Comparison of ENCODE assay signal across 8 cellular contexts in genomic region chr16:56603589-56603988, GRCh38. TPM values are rescaled to one million over a fixed set of nuclear protein-coding genes. Genes with fewer than 3 reads are reported as not detected.
DNase-seq lines count a peak whose midpoint lies in the region; ATAC-seq and TF ChIP-seq lines count a peak whose summit lies in the region.

No MANE protein-coding gene starts in this region.

- no peak overlapping the region for H3K4me3 Mint-ChIP-seq in CD14-positive monocyte

- H3K4me1 ChIP-seq in GM23248 (ENCODE audit: insufficient read depth) (peaks cover 28% of the 10 kb centered on the region), RWPE2 (ENCODE audit: insufficient read depth, poor library complexity, severe bottlenecking) (peaks cover 24% of the 10 kb centered on the region), stomach (peaks cover 14 to 24% (median 20%) of the 10 kb centered on the region in 4 donors)

- no peaks in the 10 kb centered on the region for H4K20me1 ChIP-seq in GM23248 (ENCODE audit: insufficient read depth)

- peaks cover 31% of the 10 kb centered on the region for H3F3A ChIP-seq in GM23248 (ENCODE audit: insufficient read depth)

- peaks cover 11 to 18% (median 14%) of the 10 kb centered on the region in 3 donors for H3K27me3 Mint-ChIP-seq in CD14-positive monocyte (ENCODE audit: low read depth in 3 of 3)

- in situ Hi-C loops in GM23248 (cut with MboI): no loop called here

- peaks cover 17% of the 10 kb centered on the region for H3K4me1 Mint-ChIP-seq in CD14-positive monocyte

- H3K9me3 ChIP-seq in GM23248 (ENCODE audit: low read depth) (no peaks in the 10 kb centered on the region), RWPE2 (ENCODE audit: severe bottlenecking) (no peaks in the 10 kb centered on the region), stomach (no peaks in the 10 kb centered on the region)

- no peak overlapping the region for H3K4me2 ChIP-seq in GM23248 (ENCODE audit: unreplicated experiment)

- H3K27ac Mint-ChIP-seq in CD14-positive monocyte: peak overlapping the region in 1 of 7 donors; percentile 18

- DNase-seq in CD14-positive monocyte (ENCODE audit: low spot score): no peak
- DNase-seq in GM23248: peak; percentile 44
- no peak for DNase-seq in RWPE2 (ENCODE audit: low spot score)
- DNase-seq in Right ventricle myocardium superior: no peak
- peak; percentile 61 for DNase-seq in stomach
- DNase-seq in sciatic nerve (ENCODE audit: low spot score): no peak

- no peak overlapping the region for H2AFZ ChIP-seq in GM23248

- H3K27me3 ChIP-seq in GM23248 (replicated peaks; ENCODE audit: insufficient read depth): no peaks in the 10 kb centered on the region
- H3K27me3 ChIP-seq in RWPE2 (ENCODE audit: insufficient read depth, poor library complexity, severe bottlenecking): no peaks in the 10 kb centered on the region
- H3K27me3 ChIP-seq in stomach: peaks cover 0 to 4% (median 0%) of the 10 kb centered on the region in 3 donors

- no peaks in the 10 kb centered on the region for H3K36me3 Mint-ChIP-seq in CD14-positive monocyte

- TF ChIP-seq POLR2A in stomach (IDR thresholded peaks at IDR 0.05): no peak

- no peak overlapping the region for H3K9ac ChIP-seq in GM23248

- peaks cover 0 to 3% (median 0%) of the 10 kb centered on the region in 7 donors for H3K9me3 Mint-ChIP-seq in CD14-positive monocyte

- no peaks in the 10 kb centered on the region for H3K9me2 ChIP-seq in GM23248 (ENCODE audit: insufficient read depth)

- intact Hi-C loops in CD14-positive monocyte (cut with micrococcal nuclease) (loop anchor here (10.0 kb wide), 3 partner anchors 101 to 581 kb away; partner anchors contain the start of genes NUDT21 (in 1 of the 2), OGFOD1 (in 1 of the 2), PSME3IP1 (in 1 of the 2) and RSPRY1 (in 1 of the 2)), Right ventricle myocardium superior (cut with DNase I) (loop anchor here (5.0 kb wide), 2 partner anchors 81 to 99 kb away; partner anchors contain the start of gene BBS2), stomach (cut with DNase I; ENCODE audit: low total_unique reads) (no loop called here), sciatic nerve (cut with DNase I) (loop anchor here (10.0 kb wide), 1 partner anchor 89 kb away; no protein-coding TSS in a partner anchor)

- H3K27ac ChIP-seq in GM23248 (no peak overlapping the region), RWPE2 (ENCODE audit: poor library complexity, severe bottlenecking) (peak overlapping the region; percentile 100), stomach (peak overlapping the region in 1 of 5 donors; percentile 32)

- TF ChIP-seq EP300 in stomach (IDR thresholded peaks at IDR 0.05): no peak

- H3K4me3 ChIP-seq in GM23248 (no peak overlapping the region), RWPE2 (ENCODE audit: severe bottlenecking) (no peak overlapping the region), stomach (no peak overlapping the region)

- H3K36me3 ChIP-seq in GM23248 (ENCODE audit: low read depth) (no peaks in the 10 kb centered on the region), RWPE2 (ENCODE audit: low read depth) (peaks cover 2% of the 10 kb centered on the region), stomach (no peaks in the 10 kb centered on the region)

- ATAC-seq in RWPE2 (ENCODE audit: low read depth) (no peak), Right ventricle myocardium superior (ENCODE audit: poor library complexity) (peak; percentile 36), HG02623 (IDR thresholded peaks at IDR 0.05; ENCODE audit: unreplicated experiment) (no peak), GM21717 (IDR thresholded peaks at IDR 0.05; ENCODE audit: unreplicated experiment) (no peak), sciatic nerve (no peak)

- TF ChIP-seq CTCF in CD14-positive monocyte (IDR thresholded peaks at IDR 0.05): peak; percentile 19
- TF ChIP-seq CTCF in RWPE2 (IDR thresholded peaks at IDR 0.05; ENCODE audit: poor library complexity, severe bottlenecking): peak; percentile 69
- TF ChIP-seq CTCF in stomach (IDR thresholded peaks at IDR 0.05): peak in 5 of 7 experiments; percentile 20 to 68 (median 27)

- WGBS in GM23248 (ENCODE audit: low coverage in 1 of 2, low lambda C conversion rate in 2 of 2, missing lambda C conversion rate in 2 of 2), 2 experiments: 89 to 93% methylated on average over 4 of the region's 4 CpGs
- 29 to 53% (median 39%) methylated on average over 4 of the region's 4 CpGs for whole genome bisulfite sequencing in stomach, 5 donors

- H3K79me2 ChIP-seq in GM23248 (ENCODE audit: insufficient read depth): peaks cover 1% of the 10 kb centered on the region; the same call in 1 of the 2 replicates

RNA-seq across cellular contexts. Expression of gene MT2A, which starts 4.8 kb away (rescaled TPM):
- 100 to 1,000 TPM; 126 to 228 TPM for polyA plus RNA-seq in CD14-positive monocyte
- total RNA-seq in GM23248 (2014; rRNA removed; shearing (Covaris generic)): 109 and 211 TPM in 2 replicates
- 3,414 and 3,441 TPM in 2 replicates for polyA plus RNA-seq in GM23248 (2016; fragmentation: Nextera tagmentation; extraction: Ambion mirVana)
- 87.9 TPM for total RNA-seq in Right ventricle myocardium superior
- total RNA-seq in stomach: 100 to 1,000 TPM in 3 of 5 donors, 10 to 100 TPM in 2; 38.8 to 291 (median 111) TPM
- 1,000 to 10,000 TPM in 2 of 3 donors, 100 to 1,000 TPM in 1; 949 to 1,839 (median 1,778) TPM for polyA plus RNA-seq in stomach
- total RNA-seq in sciatic nerve: 163 TPM

RNA-seq across cellular contexts. Expression of gene MT3, which starts 14.3 kb away (rescaled TPM):
- not detected for polyA plus RNA-seq in CD14-positive monocyte
- not detected in 2 replicates for total RNA-seq in GM23248 (2014; rRNA removed; shearing (Covaris generic))
- not detected in 2 replicates for polyA plus RNA-seq in GM23248 (2016; fragmentation: Nextera tagmentation; extraction: Ambion mirVana)
- total RNA-seq in Right ventricle myocardium superior: 3.5 TPM
- total RNA-seq in stomach: 1 to 10 TPM in 1 of 5 donors, not detected in 4; 2.2 TPM
- 1 to 10 TPM; 3.1 to 5.0 (median 4.9) TPM for polyA plus RNA-seq in stomach
- total RNA-seq in sciatic nerve: 94.5 TPM

RNA-seq across cellular contexts. Expression of gene MT1E, which starts 22.0 kb away (rescaled TPM):
- polyA plus RNA-seq in CD14-positive monocyte (1 to 10 TPM; 1.3 to 4.0 TPM), GM23248 (2016; fragmentation: Nextera tagmentation; extraction: Ambion mirVana) (329 and 352 TPM in 2 replicates), stomach (1,000 to 10,000 TPM in 2 of 3 donors, 100 to 1,000 TPM in 1; 445 to 1,956 (median 1,098) TPM)
- 178 TPM in 2 replicates for total RNA-seq in GM23248 (2014; rRNA removed; shearing (Covaris generic))
- total RNA-seq in Right ventricle myocardium superior (109 TPM), stomach (100 to 1,000 TPM in 4 of 5 donors, 10 to 100 TPM in 1; 16.1 to 704 (median 292) TPM), sciatic nerve (44.7 TPM)

RNA-seq across cellular contexts. Expression of gene MT1M, which starts 28.9 kb away (rescaled TPM):
- polyA plus RNA-seq in CD14-positive monocyte (not detected), GM23248 (2016; fragmentation: Nextera tagmentation; extraction: Ambion mirVana) (15.2 and 20.1 TPM in 2 replicates), stomach (100 to 1,000 TPM; 135 to 155 (median 138) TPM)
- total RNA-seq in GM23248 (2014; rRNA removed; shearing (Covaris generic)): 3.8 and 8.2 TPM in 2 replicates
- total RNA-seq in Right ventricle myocardium superior (5.4 TPM), stomach (10 to 100 TPM in 3 of 5 donors, 1 to 10 TPM in 1, not detected in 1; 5.2 to 57.4 (median 25.3) TPM), sciatic nerve (6.7 TPM)

RNA-seq across cellular contexts. Expression of gene MT1A, which starts 34.9 kb away (rescaled TPM):
- polyA plus RNA-seq in CD14-positive monocyte (not detected), GM23248 (2016; fragmentation: Nextera tagmentation; extraction: Ambion mirVana) (2.3 and 3.3 TPM in 2 replicates), stomach (100 to 1,000 TPM; 117 to 185 (median 169) TPM)
- not detected in 2 replicates for total RNA-seq in GM23248 (2014; rRNA removed; shearing (Covaris generic))
- total RNA-seq in Right ventricle myocardium superior (2.3 TPM), stomach (10 to 100 TPM in 2 of 5 donors, 1 to 10 TPM in 2, not detected in 1; 3.3 to 56.7 (median 25.5) TPM), sciatic nerve (1.8 TPM)

Comparison
In these comparisons a context has a peak if more than half of its experiments do, and no peak if none do; other contexts are left out.
1. DNase-seq: peak in GM23248 (single experiment) and stomach (single experiment); none in CD14-positive monocyte (single experiment), RWPE2 (single experiment), Right ventricle myocardium superior (single experiment) and sciatic nerve (single experiment).
2. CTCF ChIP-seq: peak in every context shown above with its lines; median percentile 69 in RWPE2; 27 in stomach; 19 in CD14-positive monocyte.
3. RNA of gene MT3, which starts 14.3 kb away (total RNA-seq): 94.5 TPM in sciatic nerve (single experiment); 3.5 TPM in Right ventricle myocardium superior (single experiment), not detected in GM23248 and 2.2 TPM in stomach; every median in the first group is over 10 times any median in the second.